ENCODE assay signal across 17 cellular contexts in genomic region chr15:78533331-78533730, GRCh38.
"Had no signal": no experiment of that assay in that cellular context is flagged by ENCODE, and none has a peak within 500 bp of the region (broad histone marks: within the 10 kb centered on the region; RNA-seq: fewer than 3 reads in every experiment).

No MANE protein-coding gene starts in this region.

- DNase-seq: effector memory CD4-positive, alpha-beta T cell; gastrocnemius medialis; glutamatergic neuron; left colon; left ventricle myocardium superior; mesendoderm; naive thymus-derived CD4-positive, alpha-beta T cell; nephron progenitor cell; pancreas; retina; right lobe of liver; stimulated activated CD4-positive, alpha-beta T cell treated with anti-CD3 and anti-CD28 coated beads, Interleukin-4, amount 100 ng/mL, for 1 hour; stimulated activated CD8-positive, alpha-beta memory T cell treated with anti-CD3 and anti-CD28 coated beads, Interleukin-4, amount 100 ng/mL, for 48 hours; testis had no signal

- H3K27me3 ChIP-seq: gastrocnemius medialis, pancreas, right lobe of liver, testis, tibial nerve had no signal

- H3K27ac ChIP-seq: gastrocnemius medialis, pancreas, prostate gland, right lobe of liver, testis had no signal

- H3K4me1 ChIP-seq: gastrocnemius medialis, pancreas, prostate gland, right lobe of liver, testis had no signal

- H3K36me3 ChIP-seq: gastrocnemius medialis, pancreas, prostate gland, right lobe of liver had no signal

- H3K4me3 ChIP-seq: gastrocnemius medialis, lung, pancreas, prostate gland, right lobe of liver, testis, tibial nerve had no signal

- H3K9me3 ChIP-seq: gastrocnemius medialis, pancreas, prostate gland, right lobe of liver, testis, tibial nerve had no signal
